10 cellular contexts compared by ENCODE assay signal in genomic region chr7:74176555-74176954, GRCh38. TPM values are rescaled to one million over a fixed set of nuclear protein-coding genes. Genes with fewer than 3 reads are reported as not detected.
A peak's percentile ranks its signal among the peaks of the same experiment; 100 is the strongest.
DNase-seq lines count a peak whose midpoint lies in the region; ATAC-seq and TF ChIP-seq lines count a peak whose summit lies in the region.
"Had no signal": no experiment of that assay in that cellular context is flagged by ENCODE, and none has a peak within 500 bp of the region (broad histone marks: within the 10 kb centered on the region; RNA-seq: fewer than 3 reads in every experiment).

No MANE protein-coding gene starts in this region.

- H4K12ac ChIP-seq in trophoblast cell (ENCODE audit: low read depth, low read length): no peak overlapping the region

- no peak overlapping the region for H3K9ac ChIP-seq in trophoblast cell (ENCODE audit: low read length)

- peaks cover 6% of the 10 kb centered on the region for H3K27me3 Mint-ChIP-seq in GM23338 (ENCODE audit: insufficient read depth, low read depth, poor library complexity)
- no peaks in the 10 kb centered on the region for H3K27me3 Mint-ChIP-seq in effector memory CD8-positive, alpha-beta T cell

- TF ChIP-seq CTCF in GM23338 (conservative IDR thresholded peaks at IDR 0.05; ENCODE audit: low read depth in 2 of 2): no peak
- no peak for TF ChIP-seq CTCF in Panc1 (IDR thresholded peaks at IDR 0.05)

- no TSS peak for BruUV-seq in Panc1 (replicated peaks; lab: Mats Ljungman, UMichigan)

- no CpG with 5 or more reads among the region's 3 CpGs for WGBS in trophoblast cell (ENCODE audit: extremely low coverage, insufficient coverage, insufficient read length)

- H2AK5ac ChIP-seq in trophoblast cell (ENCODE audit: low read length): no peak overlapping the region

- H3K27me3 ChIP-seq in GM23338 (ENCODE audit: insufficient read depth) (no peaks in the 10 kb centered on the region), Panc1 (ENCODE audit: control insufficient read depth, insufficient read depth, low read length) (no peaks in the 10 kb centered on the region), trophoblast cell (ENCODE audit: insufficient read depth, low read length) (no peaks in the 10 kb centered on the region)

- peaks cover 7% of the 10 kb centered on the region; the same call in 1 of the 2 replicates for H3K36me3 ChIP-seq in GM23338 (ENCODE audit: insufficient read depth)
- H3K36me3 ChIP-seq in Panc1 (ENCODE audit: control insufficient read depth, insufficient read depth, low read length): peaks cover 14% of the 10 kb centered on the region
- peaks cover 13 to 25% of the 10 kb centered on the region in 2 experiments for H3K36me3 ChIP-seq in trophoblast cell (ENCODE audit: control insufficient read depth in 1 of 2, insufficient read depth in 2 of 2, low read length in 2 of 2)

- peak overlapping the region; percentile 95 for H3K4me3 Mint-ChIP-seq in GM23338
- H3K4me3 Mint-ChIP-seq in effector memory CD8-positive, alpha-beta T cell: peak overlapping the region; percentile 86 to 94

- no peak overlapping the region for H2BK5ac ChIP-seq in trophoblast cell (ENCODE audit: low read depth, low read length, poor library complexity)

- H3K4me2 ChIP-seq in GM23338 (peak overlapping the region; percentile 92), trophoblast cell (ENCODE audit: low read length) (no peak overlapping the region)

- H3K4ac ChIP-seq in trophoblast cell (ENCODE audit: low read depth, low read length): peak overlapping the region; percentile 61

- peaks cover 37% of the 10 kb centered on the region for H3K4me1 Mint-ChIP-seq in GM23338
- H3K4me1 Mint-ChIP-seq in effector memory CD8-positive, alpha-beta T cell (ENCODE audit: low read depth in 2 of 2): peaks cover 49 to 64% of the 10 kb centered on the region in 2 donors

- H3K36me3 Mint-ChIP-seq in GM23338 (ENCODE audit: low read depth): peaks cover 42% of the 10 kb centered on the region
- peaks cover 55% of the 10 kb centered on the region for H3K36me3 Mint-ChIP-seq in effector memory CD8-positive, alpha-beta T cell (ENCODE audit: insufficient read depth)

- H3K79me2 ChIP-seq in GM23338 (replicated peaks; ENCODE audit: insufficient read depth) (peaks cover 73% of the 10 kb centered on the region), trophoblast cell (ENCODE audit: control insufficient read depth, insufficient read depth, low read length, poor library complexity) (peaks cover 43% of the 10 kb centered on the region)

- H2AFZ ChIP-seq in GM23338: no peak overlapping the region
- no peak overlapping the region for H2AFZ ChIP-seq in trophoblast cell (ENCODE audit: insufficient read depth, low read length, poor library complexity)

- no peaks in the 10 kb centered on the region for H3K9me3 Mint-ChIP-seq in GM23338
- no peaks in the 10 kb centered on the region for H3K9me3 Mint-ChIP-seq in effector memory CD8-positive, alpha-beta T cell

- intact Hi-C loops in Panc1 (cut with micrococcal nuclease; ENCODE audit: unreplicated experiment): loop anchor here (10.0 kb wide), 1 partner anchor 102 kb away; no protein-coding TSS in a partner anchor

- DNase-seq in GM23338 (ENCODE audit: low spot score): no peak
- no peak for DNase-seq in Panc1 (ENCODE audit: low read depth, low spot score)
- DNase-seq in effector memory CD8-positive, alpha-beta T cell: no peak
- no peak for DNase-seq in trophoblast cell
- no peak for DNase-seq in NCI-H1048 (lab: John Stamatoyannopoulos, UW)
- DNase-seq in COR-L47 (lab: John Stamatoyannopoulos, UW): no peak
- DNase-seq: activated effector memory CD4-positive, alpha-beta T cell treated with Interleukin-2 at 50 U/mL for 16 hours; NCI-H1930; stimulated activated naive CD4-positive, alpha-beta T cell treated with Interleukin-2 at 50 U/mL for 16 hours had no signal

- peaks cover 13% of the 10 kb centered on the region for H3K79me1 ChIP-seq in trophoblast cell (ENCODE audit: low read length)

- H3K9me3 ChIP-seq in Panc1 (ENCODE audit: control insufficient read depth, insufficient read depth, low read depth, low read length): no peaks in the 10 kb centered on the region
- H3K9me3 ChIP-seq in trophoblast cell (ENCODE audit: insufficient read depth, low read depth, low read length): no peaks in the 10 kb centered on the region

- no peak overlapping the region for H3K18ac ChIP-seq in trophoblast cell (ENCODE audit: low read length)

- peak overlapping the region; percentile 81 for H3K4me3 ChIP-seq in GM23338
- no peak overlapping the region for H3K4me3 ChIP-seq in Panc1 (ENCODE audit: low read depth in 2 of 2, low read length in 2 of 2)
- no peak overlapping the region for H3K4me3 ChIP-seq in trophoblast cell (ENCODE audit: low read depth, low read length)

- H4K20me1 ChIP-seq in GM23338 (replicated peaks; ENCODE audit: insufficient read depth): peaks cover 62% of the 10 kb centered on the region

- no peak for ATAC-seq in GM23338
- ATAC-seq in Panc1: no peak
- no peak for ATAC-seq in effector memory CD8-positive, alpha-beta T cell (replicated peaks)
- no peak for ATAC-seq in HG03025 (IDR thresholded peaks at IDR 0.05; ENCODE audit: low FRiP score, unreplicated experiment)

- H3K27ac ChIP-seq in GM23338 (ENCODE audit: low read depth): peak overlapping the region; percentile 43; the same call in 1 of the 2 replicates
- H3K27ac ChIP-seq in Panc1 (ENCODE audit: low read length): peak overlapping the region; percentile 2; the same call in 1 of the 2 replicates
- no peak overlapping the region for H3K27ac ChIP-seq in trophoblast cell (ENCODE audit: low read depth, low read length)

- no peak overlapping the region for H2BK12ac ChIP-seq in trophoblast cell (ENCODE audit: low read length)

- H4K8ac ChIP-seq in trophoblast cell (ENCODE audit: low read depth, low read length): no peak overlapping the region

- CTCF ChIA-PET in Panc1 (lab: Charles Lee): no interaction called here

- no peak overlapping the region for H4K91ac ChIP-seq in trophoblast cell (ENCODE audit: low read depth, low read length)

- H3K14ac ChIP-seq in trophoblast cell (ENCODE audit: low read length): no peak overlapping the region

- POLR2A ChIA-PET in Panc1 (lab: Charles Lee): no interaction called here

- H3F3A ChIP-seq in GM23338 (replicated peaks; ENCODE audit: low read depth): peaks cover 13% of the 10 kb centered on the region

- peak overlapping the region; percentile 65; the same call in 1 of the 2 replicates for H3K27ac Mint-ChIP-seq in GM23338
- H3K27ac Mint-ChIP-seq in effector memory CD8-positive, alpha-beta T cell: no peak overlapping the region

- no peak overlapping the region for H3K23ac ChIP-seq in trophoblast cell (ENCODE audit: low read length)

- in situ Hi-C loops in Panc1 (cut with HindIII; ENCODE audit: low pct_unique_long_range_greater_than_20kb, low sequenced_read_pairs): no loop called here

- H3K9me2 ChIP-seq in GM23338 (ENCODE audit: insufficient read depth): no peaks in the 10 kb centered on the region

- no peak overlapping the region for H2BK120ac ChIP-seq in trophoblast cell (ENCODE audit: insufficient read depth, low read length, poor library complexity)

- peaks cover 21% of the 10 kb centered on the region for H3K4me1 ChIP-seq in GM23338 (ENCODE audit: insufficient read depth)
- H3K4me1 ChIP-seq in Panc1 (ENCODE audit: control insufficient read depth, insufficient read depth, low read length): peaks cover 39% of the 10 kb centered on the region
- H3K4me1 ChIP-seq in trophoblast cell (ENCODE audit: control insufficient read depth in 1 of 2, insufficient read depth in 2 of 2, low read length in 2 of 2): peaks cover 8 to 9% of the 10 kb centered on the region in 2 experiments

TF ChIP-seq in GM23338, 12 proteins besides CTCF, POLR2A, EP300 and RAD21 (continues in another document):
- no peak for TF ChIP-seq NANOG (IDR thresholded peaks at IDR 0.05; ENCODE audit: borderline replicate concordance)
- no peak for TF ChIP-seq ZNF114 (CRISPR knock-in tag; IDR thresholded peaks at IDR 0.05)
- no peak for TF ChIP-seq ETS1 (IDR thresholded peaks at IDR 0.05)

RNA-seq across cellular contexts. Expression of gene EIF4H, which starts 2.4 kb away (rescaled TPM):
- 298 and 309 TPM in 2 replicates for total RNA-seq in GM23338 (2014; rRNA removed; shearing (Covaris generic))
- 183 and 197 TPM in 2 replicates for polyA plus RNA-seq in GM23338 (2016; fragmentation: Nextera tagmentation; extraction: Ambion mirVana)
- total RNA-seq in Panc1 (2021; ENCODE audit: unreplicated experiment): 318 TPM
- 295 TPM for polyA plus RNA-seq in Panc1 (2012; ENCODE audit: insufficient read length)
- polyA plus RNA-seq in trophoblast cell (2013): 240 and 241 TPM in 2 replicates

RNA-seq across cellular contexts. Expression of gene LAT2, which starts 33.3 kb away (rescaled TPM):
- total RNA-seq in GM23338 (2014; rRNA removed; shearing (Covaris generic)): 0.08 TPM in 1 of 2 replicates, not detected in the other
- polyA plus RNA-seq in GM23338 (2016; fragmentation: Nextera tagmentation; extraction: Ambion mirVana): 0.94 and 1.5 TPM in 2 replicates
- total RNA-seq in Panc1 (2021; ENCODE audit: unreplicated experiment): 2.7 TPM
- polyA plus RNA-seq in Panc1 (2012; ENCODE audit: insufficient read length): 3.2 TPM
- 0.22 and 0.30 TPM in 2 replicates for polyA plus RNA-seq in trophoblast cell (2013)
